Comparison of ENCODE assay signal across 23 cellular contexts in genomic region chr11:62103141-62103540, GRCh38. TPM values are rescaled to one million over a fixed set of nuclear protein-coding genes. Genes with fewer than 3 reads are reported as not detected.
DNase-seq lines count a peak whose midpoint lies in the region; ATAC-seq and TF ChIP-seq lines count a peak whose summit lies in the region.
"Had no signal": no experiment of that assay in that cellular context is flagged by ENCODE, and none has a peak within 500 bp of the region (broad histone marks: within the 10 kb centered on the region; RNA-seq: fewer than 3 reads in every experiment).

No MANE protein-coding gene starts in this region.

- TF ChIP-seq POLR2A in uterus (IDR thresholded peaks at IDR 0.05) (no peak), testis (IDR thresholded peaks at IDR 0.05) (no peak)

- H3K27me3 ChIP-seq in uterus: no peaks in the 10 kb centered on the region
- no peaks in the 10 kb centered on the region for H3K27me3 ChIP-seq in SJCRH30
- no peaks in the 10 kb centered on the region for H3K27me3 ChIP-seq in testis

- TF ChIP-seq CTCF in coronary artery (IDR thresholded peaks at IDR 0.05): no peak
- TF ChIP-seq CTCF in uterus (IDR thresholded peaks at IDR 0.05): no peak
- no peak for TF ChIP-seq CTCF in testis (IDR thresholded peaks at IDR 0.05)

- no peaks in the 10 kb centered on the region for H3K9me3 Mint-ChIP-seq in natural killer cell treated with Interleukin-12 subunit alpha and Interleukin-12 subunit beta and Interleukin-15 and Interleukin-18, amount 100 ng/mL, for 72 hours

- H3K4me3 Mint-ChIP-seq in T-helper 17 cell: no peak overlapping the region
- no peak overlapping the region for H3K4me3 Mint-ChIP-seq in natural killer cell treated with Interleukin-12 subunit alpha and Interleukin-12 subunit beta and Interleukin-15 and Interleukin-18, amount 100 ng/mL, for 72 hours
- H3K4me3 Mint-ChIP-seq: CD4-positive, alpha-beta memory T cell had no signal

- intact Hi-C loops in uterus (cut with DNase I; ENCODE audit: low total_unique reads) (no loop called here), testis (cut with DNase I; ENCODE audit: low total_unique reads) (loop anchor here (5.0 to 10.0 kb wide), 2 partner anchors 211 to 308 kb away; partner anchors contain the start of genes FADS3, FEN1 and TMEM258)

- H3K27ac Mint-ChIP-seq in T-helper 17 cell: peak overlapping the region; percentile 93
- peak overlapping the region; percentile 67 to 90 for H3K27ac Mint-ChIP-seq in natural killer cell treated with Interleukin-12 subunit alpha and Interleukin-12 subunit beta and Interleukin-15 and Interleukin-18, amount 100 ng/mL, for 72 hours

- ATAC-seq in T-helper 17 cell (no peak), GM19351 (IDR thresholded peaks at IDR 0.05; ENCODE audit: unreplicated experiment) (no peak)
- no peak for ATAC-seq in natural killer cell treated with Interleukin-12 subunit alpha and Interleukin-12 subunit beta and Interleukin-15 and Interleukin-18, amount 100 ng/mL, for 72 hours
- ATAC-seq: GM12878, HCT116 had no signal

- peak overlapping the region; percentile 87 to 91 for H3K27ac ChIP-seq in coronary artery
- peak overlapping the region; percentile 87 to 91 for H3K27ac ChIP-seq in uterus
- H3K27ac ChIP-seq in SJCRH30: no peak overlapping the region
- H3K27ac ChIP-seq in testis: no peak overlapping the region

- H3K4me3 ChIP-seq in coronary artery (no peak overlapping the region), uterus (no peak overlapping the region), SJCRH30 (no peak overlapping the region), testis (no peak overlapping the region)
- H3K4me3 ChIP-seq: GM12878 had no signal

- DNase-seq in T-helper 17 cell (no peak), coronary artery (ENCODE audit: low spot score) (no peak), uterus (no peak), SJCRH30 (no peak), testis (no peak)
- no peak for DNase-seq in natural killer cell treated with Interleukin-12 subunit alpha and Interleukin-12 subunit beta and Interleukin-15 and Interleukin-18, amount 100 ng/mL, for 72 hours (ENCODE audit: low spot score)
- DNase-seq: C1 segment of cervical spinal cord; CD4-positive, alpha-beta memory T cell; COR-L47; GDM1; NCI-H1048; NCI-H1417; NCI-H1694; NCI-H2081 treated with DMSO at 0.1 percent for 48 hours; NCI-H2171; NCI-H226; NCI-H510A; NCI-H69; Right ventricle myocardium superior; RPMI8226 had no signal

- H3K27me3 Mint-ChIP-seq in T-helper 17 cell: no peaks in the 10 kb centered on the region
- H3K27me3 Mint-ChIP-seq in natural killer cell treated with Interleukin-12 subunit alpha and Interleukin-12 subunit beta and Interleukin-15 and Interleukin-18, amount 100 ng/mL, for 72 hours: peaks cover 0 to 3% of the 10 kb centered on the region in 2 donors
- H3K27me3 Mint-ChIP-seq: CD4-positive, alpha-beta memory T cell had no signal

- H3K4me1 Mint-ChIP-seq in T-helper 17 cell: peaks cover 6% of the 10 kb centered on the region
- H3K4me1 Mint-ChIP-seq in natural killer cell treated with Interleukin-12 subunit alpha and Interleukin-12 subunit beta and Interleukin-15 and Interleukin-18, amount 100 ng/mL, for 72 hours (ENCODE audit: low read depth in 2 of 2): peaks cover 12 to 18% of the 10 kb centered on the region in 2 donors

- no peaks in the 10 kb centered on the region for H3K36me3 ChIP-seq in uterus
- H3K36me3 ChIP-seq in SJCRH30: no peaks in the 10 kb centered on the region
- no peaks in the 10 kb centered on the region for H3K36me3 ChIP-seq in testis (ENCODE audit: low read depth, missing control alignments)

- H3K36me3 Mint-ChIP-seq in T-helper 17 cell (ENCODE audit: low read depth): no peaks in the 10 kb centered on the region
- H3K36me3 Mint-ChIP-seq in natural killer cell treated with Interleukin-12 subunit alpha and Interleukin-12 subunit beta and Interleukin-15 and Interleukin-18, amount 100 ng/mL, for 72 hours: no peaks in the 10 kb centered on the region
- H3K36me3 Mint-ChIP-seq: CD4-positive, alpha-beta memory T cell had no signal

- peaks cover 8 to 21% of the 10 kb centered on the region in 2 donors for H3K4me1 ChIP-seq in uterus
- H3K4me1 ChIP-seq in SJCRH30: 0 out of 2 replicates have a peak, but pooled peaks cover under 1% of the 10 kb centered on the region
- H3K4me1 ChIP-seq in testis: peaks cover 12% of the 10 kb centered on the region

- no peaks in the 10 kb centered on the region for H3K9me3 ChIP-seq in T-helper 17 cell (ENCODE audit: control insufficient read depth, low read length, poor library complexity, severe bottlenecking)
- no peaks in the 10 kb centered on the region for H3K9me3 ChIP-seq in uterus
- H3K9me3 ChIP-seq in SJCRH30 (replicated peaks): no peaks in the 10 kb centered on the region
- H3K9me3 ChIP-seq in testis: no peaks in the 10 kb centered on the region

RNA-seq across cellular contexts. Expression of gene INCENP, which starts 20.7 kb away (rescaled TPM):
- total RNA-seq in T-helper 17 cell (10 to 100 TPM; 15.9 to 22.3 TPM), uterus (10 to 100 TPM in 2 of 4 donors, 1 to 10 TPM in 2; 7.4 to 27.1 (median 16.5) TPM), testis (10 to 100 TPM; 42.0 to 46.6 TPM)
- total RNA-seq in natural killer cell treated with Interleukin-12 subunit alpha and Interleukin-12 subunit beta and Interleukin-15 and Interleukin-18, amount 100 ng/mL, for 72 hours: 100 to 1,000 TPM in 1 of 2 donors, 10 to 100 TPM in 1; 74.4 to 135 TPM
- 111 and 118 TPM in 2 replicates for total RNA-seq in SJCRH30 (2014; rRNA removed; shearing (Covaris generic))
- polyA plus RNA-seq in testis (ENCODE audit: insufficient read depth, low read depth, low replicate concordance): 25.0 TPM

Comparison
In these comparisons a context has a peak if more than half of its experiments do, and no peak if none do; other contexts are left out.
1. H3K27ac ChIP-seq: peak in coronary artery (2 of 2) and uterus (2 of 2); none in SJCRH30 (single experiment) and testis (0 of 2).